2 cellular contexts compared by ENCODE assay signal in the genomic region with DNA sequence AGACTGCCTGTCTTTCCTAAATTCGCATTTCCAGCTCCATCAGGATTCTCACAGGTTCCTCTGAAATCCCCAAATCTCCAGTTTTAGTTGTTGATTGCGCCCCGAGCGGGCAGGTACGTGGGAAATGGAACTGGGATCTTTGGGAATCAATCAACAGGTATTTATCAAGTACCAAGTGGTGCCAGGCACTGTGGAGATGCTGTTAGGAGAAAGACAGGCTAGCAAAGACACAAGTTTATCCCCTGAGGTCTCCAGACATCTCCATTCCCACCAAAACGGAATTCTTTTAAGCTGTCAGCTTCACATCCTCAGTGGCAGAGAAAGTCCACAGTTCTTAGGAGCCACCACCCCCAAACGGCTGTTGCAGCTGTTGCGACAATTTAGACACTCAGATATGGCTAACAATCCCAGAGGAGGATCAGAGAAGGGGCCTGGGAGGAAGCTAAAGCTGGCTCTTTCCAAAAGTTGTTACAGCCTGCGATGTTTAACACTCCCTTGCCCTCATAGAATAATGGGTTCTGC.
TF ChIP-seq lines count a peak whose summit lies in the region.

No MANE protein-coding gene starts in this region.

TF ChIP-seq in liver, 16 proteins besides CTCF, POLR2A, EP300 and RAD21:
- TF ChIP-seq JUND (IDR thresholded peaks at IDR 0.05) (no peak), GABPA (IDR thresholded peaks at IDR 0.05 in 1 of 2, conservative IDR thresholded peaks at IDR 0.05 in 1 of 2) (no peak), FOXA1 (IDR thresholded peaks at IDR 0.05) (no peak), FOXA2 (IDR thresholded peaks at IDR 0.05) (no peak), RXRA (IDR thresholded peaks at IDR 0.05) (no peak), ZBTB33 (IDR thresholded peaks at IDR 0.05) (no peak), SP1 (IDR thresholded peaks at IDR 0.05) (no peak), ATF3 (IDR thresholded peaks at IDR 0.05) (no peak), EGR1 (IDR thresholded peaks at IDR 0.05; ENCODE audit: low read depth in 2 of 2) (no peak), TAF1 (conservative IDR thresholded peaks at IDR 0.05) (no peak), YY1 (IDR thresholded peaks at IDR 0.05) (no peak), HNF4A (conservative IDR thresholded peaks at IDR 0.05) (no peak), MAX (IDR thresholded peaks at IDR 0.05) (no peak), HNF4G (IDR thresholded peaks at IDR 0.05) (no peak), NR2F2 (IDR thresholded peaks at IDR 0.05) (no peak)
- TF ChIP-seq, protein P1, sequence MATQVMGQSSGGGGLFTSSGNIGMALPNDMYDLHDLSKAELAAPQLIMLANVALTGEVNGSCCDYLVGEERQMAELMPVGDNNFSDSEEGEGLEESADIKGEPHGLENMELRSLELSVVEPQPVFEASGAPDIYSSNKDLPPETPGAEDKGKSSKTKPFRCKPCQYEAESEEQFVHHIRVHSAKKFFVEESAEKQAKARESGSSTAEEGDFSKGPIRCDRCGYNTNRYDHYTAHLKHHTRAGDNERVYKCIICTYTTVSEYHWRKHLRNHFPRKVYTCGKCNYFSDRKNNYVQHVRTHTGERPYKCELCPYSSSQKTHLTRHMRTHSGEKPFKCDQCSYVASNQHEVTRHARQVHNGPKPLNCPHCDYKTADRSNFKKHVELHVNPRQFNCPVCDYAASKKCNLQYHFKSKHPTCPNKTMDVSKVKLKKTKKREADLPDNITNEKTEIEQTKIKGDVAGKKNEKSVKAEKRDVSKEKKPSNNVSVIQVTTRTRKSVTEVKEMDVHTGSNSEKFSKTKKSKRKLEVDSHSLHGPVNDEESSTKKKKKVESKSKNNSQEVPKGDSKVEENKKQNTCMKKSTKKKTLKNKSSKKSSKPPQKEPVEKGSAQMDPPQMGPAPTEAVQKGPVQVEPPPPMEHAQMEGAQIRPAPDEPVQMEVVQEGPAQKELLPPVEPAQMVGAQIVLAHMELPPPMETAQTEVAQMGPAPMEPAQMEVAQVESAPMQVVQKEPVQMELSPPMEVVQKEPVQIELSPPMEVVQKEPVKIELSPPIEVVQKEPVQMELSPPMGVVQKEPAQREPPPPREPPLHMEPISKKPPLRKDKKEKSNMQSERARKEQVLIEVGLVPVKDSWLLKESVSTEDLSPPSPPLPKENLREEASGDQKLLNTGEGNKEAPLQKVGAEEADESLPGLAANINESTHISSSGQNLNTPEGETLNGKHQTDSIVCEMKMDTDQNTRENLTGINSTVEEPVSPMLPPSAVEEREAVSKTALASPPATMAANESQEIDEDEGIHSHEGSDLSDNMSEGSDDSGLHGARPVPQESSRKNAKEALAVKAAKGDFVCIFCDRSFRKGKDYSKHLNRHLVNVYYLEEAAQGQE (IDR thresholded peaks at IDR 0.05) = no peak

TF ChIP-seq in HepG2, 621 proteins besides CTCF, POLR2A, EP300 and RAD21:
- TF ChIP-seq ZNF607 (CRISPR knock-in tag; IDR thresholded peaks at IDR 0.05; ENCODE audit: borderline replicate concordance) (no peak), PITX1 (CRISPR knock-in tag; IDR thresholded peaks at IDR 0.05) (no peak), AKNA (CRISPR knock-in tag; IDR thresholded peaks at IDR 0.05; ENCODE audit: borderline replicate concordance) (no peak), ZFP1 (CRISPR knock-in tag; IDR thresholded peaks at IDR 0.05) (no peak), POLR2AphosphoS2 (IDR thresholded peaks at IDR 0.05; ENCODE audit: low read depth, low read length) (no peak), CEBPG (CRISPR knock-in tag; IDR thresholded peaks at IDR 0.05) (no peak), NFE2L1 (CRISPR knock-in tag; IDR thresholded peaks at IDR 0.05; ENCODE audit: borderline replicate concordance) (no peak), NCOA1 (CRISPR knock-in tag; IDR thresholded peaks at IDR 0.05) (no peak), ZNF563 (CRISPR knock-in tag; IDR thresholded peaks at IDR 0.05) (no peak), JDP2 (CRISPR knock-in tag; IDR thresholded peaks at IDR 0.05; ENCODE audit: borderline replicate concordance) (no peak), ATF7 (IDR thresholded peaks at IDR 0.05) (no peak), ATF7 (CRISPR knock-in tag; IDR thresholded peaks at IDR 0.05) (no peak)
- TF ChIP-seq, protein P2, sequence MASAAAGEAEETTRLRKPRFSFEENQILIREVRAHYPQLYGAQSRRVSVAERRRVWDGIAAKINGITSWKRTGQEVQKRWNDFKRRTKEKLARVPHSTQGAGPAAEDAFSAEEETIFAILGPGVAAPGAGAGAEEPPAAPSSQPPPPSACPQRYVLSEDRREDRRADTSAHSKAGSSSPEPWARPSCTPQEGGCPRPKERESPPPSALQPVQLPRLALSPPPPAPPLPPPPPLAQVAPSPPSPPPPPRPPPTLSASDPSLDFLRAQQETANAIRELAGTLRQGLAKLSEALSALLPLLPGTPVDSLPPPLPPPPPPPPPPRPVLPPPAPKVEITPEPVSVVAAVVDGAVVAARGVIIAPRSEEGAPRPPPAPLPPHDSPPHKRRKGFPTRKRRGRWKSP (CRISPR knock-in tag; IDR thresholded peaks at IDR 0.05) = no peak
- TF ChIP-seq, protein P3, sequence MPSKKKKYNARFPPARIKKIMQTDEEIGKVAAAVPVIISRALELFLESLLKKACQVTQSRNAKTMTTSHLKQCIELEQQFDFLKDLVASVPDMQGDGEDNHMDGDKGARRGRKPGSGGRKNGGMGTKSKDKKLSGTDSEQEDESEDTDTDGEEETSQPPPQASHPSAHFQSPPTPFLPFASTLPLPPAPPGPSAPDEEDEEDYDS (CRISPR knock-in tag; IDR thresholded peaks at IDR 0.05) = no peak
